ENCODE assay signal across 8 cellular contexts in the genomic region with DNA sequence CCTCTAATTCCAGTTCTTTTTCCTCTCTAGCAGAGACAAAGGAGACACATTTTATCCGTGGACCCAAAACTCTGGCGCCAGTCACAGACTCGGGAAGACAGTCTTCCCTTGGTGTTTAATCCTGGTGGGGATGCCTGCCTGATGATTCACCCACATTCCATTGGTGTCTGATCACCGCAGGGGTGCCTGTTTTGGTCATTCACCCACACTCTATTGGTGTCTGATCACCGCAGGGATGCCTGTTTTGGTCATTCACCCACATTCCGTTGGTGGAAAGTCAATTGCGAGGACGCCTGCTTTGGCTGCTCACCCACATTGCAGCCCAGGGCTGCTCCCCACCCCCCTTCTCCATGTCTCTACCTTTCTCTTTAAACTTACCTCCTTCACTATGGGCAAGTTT. TPM values are rescaled to one million over a fixed set of nuclear protein-coding genes. Genes with fewer than 3 reads are reported as not detected.
DNase-seq lines count a peak whose midpoint lies in the region; FAIRE-seq and TF ChIP-seq lines count a peak whose summit lies in the region.
"Not testable (repeated sequence)": the region's sequence is repeated elsewhere in the genome, so short reads cannot be mapped to it uniquely, and the experiment has no call there.

No MANE protein-coding gene starts in this region.

- BruUV-seq in Calu3 (replicated peaks; lab: Mats Ljungman, UMichigan), result not testable (repeated sequence)

- H3K27me3 ChIP-seq in bronchial epithelial cell (ENCODE audit: control insufficient read depth, insufficient read depth, low read length); mesenchymal stem cell (ENCODE audit: control insufficient read depth in 1 of 2, insufficient read depth in 1 of 2, low read length in 2 of 2): not testable (repeated sequence)

- peak; percentile 72 for DNase-seq in Calu3
- DNase-seq in NCI-H226, result peak; percentile 99
- DNase-seq in SW480 (ENCODE audit: low spot score), result peak; percentile 96
- DNase-seq in bronchial epithelial cell (ENCODE audit: low read depth), result peak; percentile 74
- DNase-seq in fibroblast of pulmonary artery (ENCODE audit: low read depth), result peak; percentile 71
- peak; percentile 86 for DNase-seq in mesenchymal stem cell
- DNase-seq in smooth muscle cell of the brain vasculature (ENCODE audit: low read depth, low spot score), result peak; percentile 60

- H2AFZ ChIP-seq in mesenchymal stem cell (ENCODE audit: low read depth, low read length), result not testable (repeated sequence)

- H3K27ac ChIP-seq in HEK293 (ENCODE audit: extremely low read depth, low read depth, low read length), result not testable (repeated sequence)
- peak overlapping the region; percentile 57 for H3K27ac ChIP-seq in mesenchymal stem cell (ENCODE audit: low read length, poor library complexity, severe bottlenecking)

- not testable (repeated sequence) for H3K4me1 Mint-ChIP-seq in Calu3 (ENCODE audit: low read depth, unreplicated experiment)

- H3K36me3 Mint-ChIP-seq in Calu3 (ENCODE audit: insufficient read depth, unreplicated experiment), result not testable (repeated sequence)

- not testable (repeated sequence) for H2BK15ac ChIP-seq in mesenchymal stem cell (ENCODE audit: low read depth, poor library complexity, severe bottlenecking)

- TF ChIP-seq CTCF in Calu3 (IDR thresholded peaks at IDR 0.05; ENCODE audit: unreplicated experiment); HEK293 (tag by site-specific recombination; IDR thresholded peaks at IDR 0.05); bronchial epithelial cell (IDR thresholded peaks at IDR 0.05; ENCODE audit: insufficient read depth, low read length, severe bottlenecking); fibroblast of pulmonary artery (IDR thresholded peaks at IDR 0.05; ENCODE audit: low read length, missing control alignments): not testable (repeated sequence)

- not testable (repeated sequence) for H3K79me1 ChIP-seq in mesenchymal stem cell (replicated peaks; ENCODE audit: low read length, poor library complexity, severe bottlenecking)

- not testable (repeated sequence) for H3K27me3 Mint-ChIP-seq in Calu3 (ENCODE audit: unreplicated experiment)

- not testable (repeated sequence) for H3K4ac ChIP-seq in mesenchymal stem cell (ENCODE audit: low read depth in 1 of 2, low read length in 2 of 2)

- not testable (repeated sequence) for H3K4me3 ChIP-seq in HEK293 (ENCODE audit: low read depth, low read length); bronchial epithelial cell (ENCODE audit: low read depth, low read length); fibroblast of pulmonary artery (replicated peaks; ENCODE audit: low read depth, low read length); mesenchymal stem cell (ENCODE audit: insufficient read depth in 1 of 2, low read depth in 1 of 2, low read length in 2 of 2)

- H2BK120ac ChIP-seq in mesenchymal stem cell (ENCODE audit: low read depth, low read length), result not testable (repeated sequence)

- not testable (repeated sequence) for H3K14ac ChIP-seq in mesenchymal stem cell (ENCODE audit: low read length in 2 of 2)

- not testable (repeated sequence) for H2BK5ac ChIP-seq in mesenchymal stem cell (ENCODE audit: low read depth, low read length, poor library complexity, severe bottlenecking)

- H3K4me3 Mint-ChIP-seq in Calu3 (ENCODE audit: low read depth, unreplicated experiment), result not testable (repeated sequence)

- H3K9ac ChIP-seq in mesenchymal stem cell (ENCODE audit: low read length), result not testable (repeated sequence)

- not testable (repeated sequence) for H3K4me1 ChIP-seq in HEK293 (ENCODE audit: control insufficient read depth, insufficient read depth, low read length); mesenchymal stem cell (ENCODE audit: control insufficient read depth, insufficient read depth, low read depth, low read length)

- intact Hi-C loops in Calu3 (cut with micrococcal nuclease; ENCODE audit: unreplicated experiment), result not testable (repeated sequence)

- H3K23ac ChIP-seq in mesenchymal stem cell (ENCODE audit: low read length in 2 of 2), result not testable (repeated sequence)

- 8% methylated on average over 8 of the region's 8 CpGs for WGBS in mesenchymal stem cell

- not testable (repeated sequence) for H3K36me3 ChIP-seq in HEK293 (ENCODE audit: control insufficient read depth in 2 of 2, insufficient read depth in 1 of 2, low read length in 2 of 2); bronchial epithelial cell (ENCODE audit: control insufficient read depth, insufficient read depth, low read length); mesenchymal stem cell (ENCODE audit: control insufficient read depth in 1 of 2, insufficient read depth in 2 of 2, low read depth in 1 of 2, low read length in 2 of 2)

- not testable (repeated sequence) for H3K18ac ChIP-seq in mesenchymal stem cell (ENCODE audit: low read depth in 1 of 2, low read length in 2 of 2)

- H4K91ac ChIP-seq in mesenchymal stem cell (ENCODE audit: low read length), result not testable (repeated sequence)

- peak overlapping the region; percentile 30 for H3K27ac Mint-ChIP-seq in Calu3 (ENCODE audit: unreplicated experiment)

- H4K8ac ChIP-seq in mesenchymal stem cell (ENCODE audit: low read length), result peak overlapping the region; percentile 48

- POLR2A ChIA-PET in HEK293 (lab: Yijun Ruan, JAX), result not testable (repeated sequence)

- CTCF ChIA-PET in Calu3 (lab: Charles Lee); HEK293 (lab: Yijun Ruan, JAX): not testable (repeated sequence)

- FAIRE-seq in bronchial epithelial cell (lab: Jason Lieb, UNC), result not testable (repeated sequence)

- not testable (repeated sequence) for H3K9me3 ChIP-seq in HEK293 (ENCODE audit: control insufficient read depth, insufficient read depth, low read depth, low read length); mesenchymal stem cell (ENCODE audit: control insufficient read depth, low read length)

- not testable (repeated sequence) for H3K9me3 Mint-ChIP-seq in Calu3 (ENCODE audit: low read depth, unreplicated experiment)

- H2AK5ac ChIP-seq in mesenchymal stem cell (ENCODE audit: low read length, severe bottlenecking), result not testable (repeated sequence)

- not testable (repeated sequence) for H3K4me2 ChIP-seq in mesenchymal stem cell (ENCODE audit: low read length, poor library complexity, severe bottlenecking)

- H2BK12ac ChIP-seq in mesenchymal stem cell (ENCODE audit: low read length in 2 of 2), result not testable (repeated sequence)

TF ChIP-seq in HEK293, 187 proteins besides CTCF, POLR2A, EP300 and RAD21:
- TF ChIP-seq ZFHX2 (tag by site-specific recombination; conservative IDR thresholded peaks at IDR 0.05) (peak; percentile 49; the same call in 1 of the 2 replicates), GLIS1 (tag by site-specific recombination; IDR thresholded peaks at IDR 0.05) (peak; percentile 45), PRDM1 (tag by site-specific recombination; IDR thresholded peaks at IDR 0.05) (peak; percentile 48), EGR2 (tag by site-specific recombination; IDR thresholded peaks at IDR 0.05; ENCODE audit: low read depth) (peak; percentile 68), ZNF366 (tag by site-specific recombination; conservative IDR thresholded peaks at IDR 0.05) (0 out of 2 replicates have a peak, but pooled peaks have one; percentile 18), ZFP37 (tag by site-specific recombination; IDR thresholded peaks at IDR 0.05) (0 out of 2 replicates have a peak, but pooled peaks have one; percentile 33)
- TF ChIP-seq, protein P1, sequence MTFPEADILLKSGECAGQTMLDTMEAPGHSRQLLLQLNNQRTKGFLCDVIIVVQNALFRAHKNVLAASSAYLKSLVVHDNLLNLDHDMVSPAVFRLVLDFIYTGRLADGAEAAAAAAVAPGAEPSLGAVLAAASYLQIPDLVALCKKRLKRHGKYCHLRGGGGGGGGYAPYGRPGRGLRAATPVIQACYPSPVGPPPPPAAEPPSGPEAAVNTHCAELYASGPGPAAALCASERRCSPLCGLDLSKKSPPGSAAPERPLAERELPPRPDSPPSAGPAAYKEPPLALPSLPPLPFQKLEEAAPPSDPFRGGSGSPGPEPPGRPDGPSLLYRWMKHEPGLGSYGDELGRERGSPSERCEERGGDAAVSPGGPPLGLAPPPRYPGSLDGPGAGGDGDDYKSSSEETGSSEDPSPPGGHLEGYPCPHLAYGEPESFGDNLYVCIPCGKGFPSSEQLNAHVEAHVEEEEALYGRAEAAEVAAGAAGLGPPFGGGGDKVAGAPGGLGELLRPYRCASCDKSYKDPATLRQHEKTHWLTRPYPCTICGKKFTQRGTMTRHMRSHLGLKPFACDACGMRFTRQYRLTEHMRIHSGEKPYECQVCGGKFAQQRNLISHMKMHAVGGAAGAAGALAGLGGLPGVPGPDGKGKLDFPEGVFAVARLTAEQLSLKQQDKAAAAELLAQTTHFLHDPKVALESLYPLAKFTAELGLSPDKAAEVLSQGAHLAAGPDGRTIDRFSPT (tag by site-specific recombination; IDR thresholded peaks at IDR 0.05), result 0 out of 2 replicates have a peak, but pooled peaks have one; percentile 38

RNA-seq across cellular contexts. Expression of a gene that starts 27.0 kb away (rescaled TPM):
- 30.6 and 31.9 TPM in 2 replicates for total RNA-seq in Calu3 (2022)
- total RNA-seq in bronchial epithelial cell, result 54.8 and 58.0 TPM in 2 replicates
- polyA plus RNA-seq in mesenchymal stem cell (2013, experiment 1 of 2), result 28.2 TPM
- polyA plus RNA-seq in mesenchymal stem cell (2013, experiment 2 of 2), result 27.7 TPM
